In genomic region chr12:109764776-109765492, GRCh38 we compare ENCODE assay signal across 1 cellular context.
TF ChIP-seq lines count a peak whose summit lies in the region.

No MANE protein-coding gene starts in this region.

TF ChIP-seq in H1, 55 proteins besides CTCF, POLR2A, EP300 and RAD21:
- TF ChIP-seq RFX5 (IDR thresholded peaks at IDR 0.05; ENCODE audit: borderline replicate concordance, low read depth, low read length) (no peak), SP4 (IDR thresholded peaks at IDR 0.05; ENCODE audit: low read length) (no peak), ZNF274 (IDR thresholded peaks at IDR 0.05; ENCODE audit: borderline replicate concordance, extremely low read depth, low read length) (no peak), GABPA (IDR thresholded peaks at IDR 0.05; ENCODE audit: borderline replicate concordance, insufficient read depth, low read length) (no peak), NANOG (IDR thresholded peaks at IDR 0.05; ENCODE audit: insufficient read depth, low read depth, low read length, poor library complexity, severe bottlenecking) (no peak), SP1 (IDR thresholded peaks at IDR 0.05; ENCODE audit: low read depth, low read length) (no peak), SRF (IDR thresholded peaks at IDR 0.05; ENCODE audit: low read depth, low read length) (no peak), SIN3A (conservative IDR thresholded peaks at IDR 0.05 in 1 of 2, IDR thresholded peaks at IDR 0.05 in 1 of 2; ENCODE audit: low read depth in 1 of 2, low read length in 2 of 2) (no peak), CTBP2 (IDR thresholded peaks at IDR 0.05; ENCODE audit: borderline replicate concordance, insufficient read depth, insufficient read length, low read length) (no peak), KDM1A (IDR thresholded peaks at IDR 0.05; ENCODE audit: borderline replicate concordance, low read length) (no peak), E2F6 (IDR thresholded peaks at IDR 0.05) (no peak), PHF8 (conservative IDR thresholded peaks at IDR 0.05; ENCODE audit: low read depth, low read length) (no peak), RXRA (IDR thresholded peaks at IDR 0.05; ENCODE audit: insufficient read depth, low read depth, low read length) (no peak), RNF2 (IDR thresholded peaks at IDR 0.05; ENCODE audit: borderline replicate concordance, low read depth, low read length, missing control alignments, poor library complexity, severe bottlenecking) (no peak), BCL11A (IDR thresholded peaks at IDR 0.05; ENCODE audit: low read depth in 2 of 2, low read length in 2 of 2) (no peak), GTF2F1 (IDR thresholded peaks at IDR 0.05; ENCODE audit: borderline replicate concordance, low read depth, low read length) (no peak), BRCA1 (IDR thresholded peaks at IDR 0.05; ENCODE audit: low read depth, low read length) (no peak), SUZ12 (IDR thresholded peaks at IDR 0.05; ENCODE audit: low read length) (no peak), HDAC6 (IDR thresholded peaks at IDR 0.05; ENCODE audit: low read depth, low read length) (no peak), HDAC2 (IDR thresholded peaks at IDR 0.05; ENCODE audit: borderline replicate concordance in 1 of 2, low read depth in 2 of 2, low read length in 2 of 2) (no peak)
TF ChIP-seq in H1: peak in this region for 0.
